Comparison of ENCODE assay signal across 1 cellular context in genomic region chr5:1759378-1759970, GRCh38.
TF ChIP-seq lines count a peak whose summit lies in the region.

No MANE protein-coding gene starts in this region.

TF ChIP-seq in HCT116, 20 proteins besides CTCF, POLR2A, EP300 and RAD21:
- TF ChIP-seq CEBPB (IDR thresholded peaks at IDR 0.05; ENCODE audit: low read depth) = no peak
- TF ChIP-seq SP1 (IDR thresholded peaks at IDR 0.05; ENCODE audit: low read depth) = no peak
- no peak for TF ChIP-seq EZH2phosphoT487 (IDR thresholded peaks at IDR 0.05; ENCODE audit: borderline replicate concordance)
- no peak for TF ChIP-seq POLR2AphosphoS5 (IDR thresholded peaks at IDR 0.05; ENCODE audit: low read depth, low read length)
- no peak for TF ChIP-seq FOSL1 (IDR thresholded peaks at IDR 0.05; ENCODE audit: low read depth)
- no peak for TF ChIP-seq EGR1 (IDR thresholded peaks at IDR 0.05; ENCODE audit: low read depth)
- no peak for TF ChIP-seq ELF1 (IDR thresholded peaks at IDR 0.05; ENCODE audit: borderline replicate concordance, low read depth)
- TF ChIP-seq JUND (IDR thresholded peaks at IDR 0.05) = no peak
